9 cellular contexts compared by ENCODE assay signal in the genomic region with DNA sequence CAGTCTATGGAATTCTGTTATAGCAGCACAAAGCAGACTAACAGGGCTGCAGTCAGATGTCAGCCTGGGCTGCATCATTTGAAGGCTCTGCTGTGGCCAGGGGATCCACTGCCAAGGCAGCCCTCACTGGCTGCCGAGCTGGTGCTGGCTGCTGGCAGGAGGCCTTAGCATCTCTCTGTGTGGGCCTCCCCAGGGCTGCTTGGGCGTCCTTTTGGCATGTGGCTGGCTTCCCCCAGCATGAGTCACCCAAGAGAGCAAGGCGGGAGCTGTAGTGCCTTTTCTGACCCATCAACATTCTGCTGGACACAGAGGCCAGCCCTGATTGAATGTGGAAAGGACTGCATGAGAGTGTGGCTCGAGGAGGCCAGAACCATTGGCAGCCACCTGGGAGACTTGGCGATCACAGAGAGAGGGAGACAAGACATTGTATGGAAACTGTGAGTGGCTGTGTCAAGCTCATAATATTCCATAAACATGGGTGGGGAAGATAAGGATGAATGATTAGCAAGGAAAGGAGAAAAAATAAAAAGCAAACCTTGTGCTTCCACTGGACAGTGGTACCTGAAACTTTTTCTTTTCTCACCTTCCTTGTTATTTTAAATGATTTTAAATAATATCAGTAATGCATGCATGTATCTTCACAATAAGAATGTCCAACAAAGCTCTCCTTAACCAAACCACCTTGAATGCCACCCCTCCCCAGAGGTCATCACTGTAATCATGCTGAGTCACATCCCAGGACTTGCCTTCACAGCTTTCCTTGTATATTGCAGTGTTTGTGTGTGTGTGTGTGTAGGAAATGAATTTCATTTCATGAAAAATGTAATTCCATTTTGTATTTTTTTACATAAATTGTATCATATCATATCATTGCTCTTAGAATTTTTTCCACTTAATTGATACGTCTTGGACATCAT. TPM values are rescaled to one million over a fixed set of nuclear protein-coding genes. Genes with fewer than 3 reads are reported as not detected.
DNase-seq lines count a peak whose midpoint lies in the region; ATAC-seq and TF ChIP-seq lines count a peak whose summit lies in the region.
"Had no signal": no experiment of that assay in that cellular context is flagged by ENCODE, and none has a peak within 500 bp of the region (broad histone marks: within the 10 kb centered on the region; RNA-seq: fewer than 3 reads in every experiment).

No MANE protein-coding gene starts in this region.

- peaks cover 20 to 27% of the 10 kb centered on the region in 2 donors for H3K4me1 ChIP-seq in thyroid gland

- H3K4me3 Mint-ChIP-seq in MCF 10A (ENCODE audit: unreplicated experiment): no peak overlapping the region

- no peaks in the 10 kb centered on the region for H3K36me3 ChIP-seq in thyroid gland

- 33 to 45% methylated on average over 4 to 6 of the region's 6 CpGs for whole genome bisulfite sequencing in thyroid gland, 2 donors

- peaks cover 18% of the 10 kb centered on the region for H3K27me3 Mint-ChIP-seq in MCF 10A (ENCODE audit: insufficient read depth, unreplicated experiment)

- no peaks in the 10 kb centered on the region for H3K9me3 ChIP-seq in thyroid gland

- H3K36me3 Mint-ChIP-seq in MCF 10A (ENCODE audit: insufficient read depth, unreplicated experiment): no peaks in the 10 kb centered on the region

- TF ChIP-seq CTCF in MCF 10A (IDR thresholded peaks at IDR 0.05; ENCODE audit: unreplicated experiment) (no peak), thyroid gland (IDR thresholded peaks at IDR 0.05) (no peak)

- peak overlapping the region in 2 of 3 donors; percentile 25 to 51 for H3K27ac ChIP-seq in thyroid gland

- H3K9me3 Mint-ChIP-seq in MCF 10A (ENCODE audit: unreplicated experiment): no peaks in the 10 kb centered on the region

- DNase-seq in HS-27A (ENCODE audit: low read depth): peak; percentile 99
- DNase-seq in MCF 10A (ENCODE audit: unreplicated experiment): peak; percentile 87
- DNase-seq in iris pigment epithelial cell (ENCODE audit: low read depth): peak; percentile 88
- peak; percentile 91 to 92 for DNase-seq in thyroid gland
- DNase-seq in NCI-H345 treated with DMSO at 0.1 percent for 48 hours (lab: John Stamatoyannopoulos, UW; ENCODE audit: unreplicated experiment): no peak
- no peak for DNase-seq in NCI-H510A treated with DMSO at 0.1 percent for 48 hours (lab: John Stamatoyannopoulos, UW)
- DNase-seq in effector CD4-positive, alpha-beta T cell: no peak
- DNase-seq: NCI-H1092 had no signal

- intact Hi-C loops in MCF 10A (cut with micrococcal nuclease): loop anchor here (5.0 kb wide), 1 partner anchor 40 kb away; no protein-coding TSS in a partner anchor
- intact Hi-C loops in thyroid gland (cut with DNase I): no loop called here

- TF ChIP-seq POLR2A in thyroid gland (IDR thresholded peaks at IDR 0.05): no peak

- no peak for ATAC-seq in HG03139 (IDR thresholded peaks at IDR 0.05; ENCODE audit: unreplicated experiment)

- no TSS peak for BruUV-seq in MCF 10A (replicated peaks; lab: Mats Ljungman, UMichigan)

- no peaks in the 10 kb centered on the region for H3K27me3 ChIP-seq in thyroid gland

- no peak overlapping the region for H3K4me3 ChIP-seq in thyroid gland (replicated peaks in 1 of 3)

- H3K4me1 Mint-ChIP-seq in MCF 10A (ENCODE audit: insufficient read depth, unreplicated experiment): peaks cover 13% of the 10 kb centered on the region

- CTCF ChIA-PET in MCF 10A (lab: Yijun Ruan, JAX): interaction anchor here (0.8 to 1.6 kb wide), 5 partner anchors 11 to 163 kb away, joined by 3 to 7 read pairs (median 3); no protein-coding TSS in a partner anchor

- POLR2A ChIA-PET in MCF 10A (lab: Yijun Ruan, JAX): interaction anchor here (0.6 to 1.3 kb wide), 8 partner anchors 9 to 277 kb away, joined by 3 to 4 read pairs (median 4); a partner anchor contains a TSS

- no peak overlapping the region for H3K27ac Mint-ChIP-seq in MCF 10A (ENCODE audit: low read depth, unreplicated experiment)

RNA-seq across cellular contexts. Expression of a gene that starts 55.0 kb away (rescaled TPM):
- total RNA-seq in MCF 10A (2022) (not detected in 2 replicates), thyroid gland (not detected)

RNA-seq across cellular contexts. Expression of a gene that starts 58.6 kb away (rescaled TPM):
- total RNA-seq in MCF 10A (2022) (98.0 and 99.5 TPM in 2 replicates), thyroid gland (10 to 100 TPM; 51.6 to 75.6 (median 64.9) TPM)

Comparison
In these comparisons a context has a peak if more than half of its experiments do, and no peak if none do; other contexts are left out.
1. DNase-seq: peak in HS-27A (single experiment), MCF 10A (single experiment), iris pigment epithelial cell (single experiment) and thyroid gland (2 of 2); none in NCI-H345 treated with DMSO at 0.1 percent for 48 hours (single experiment), NCI-H510A treated with DMSO at 0.1 percent for 48 hours (single experiment) and effector CD4-positive, alpha-beta T cell (single experiment).